Comparison of ENCODE assay signal across 27 cellular contexts in the genomic region with DNA sequence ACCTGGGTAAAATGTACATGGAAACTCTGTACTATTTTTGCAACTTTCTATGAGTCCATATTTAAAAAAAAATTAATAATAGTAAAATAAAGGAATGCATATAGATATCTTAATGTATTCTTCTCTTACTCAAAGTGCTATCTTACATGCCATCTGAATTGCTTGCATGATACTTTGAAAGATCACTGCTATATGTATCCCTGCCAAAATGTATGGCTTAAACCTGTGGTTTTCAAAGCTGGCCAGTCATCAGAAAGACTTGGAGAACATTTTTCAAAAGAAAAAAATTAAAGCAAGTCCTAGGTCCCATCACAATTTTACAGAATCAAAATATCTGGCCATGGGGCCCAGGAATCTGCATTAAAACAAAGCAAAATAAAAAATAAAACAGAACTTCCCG.
"Had no signal": no experiment of that assay in that cellular context is flagged by ENCODE, and none has a peak within 500 bp of the region (broad histone marks: within the 10 kb centered on the region; RNA-seq: fewer than 3 reads in every experiment).

No MANE protein-coding gene starts in this region.

- DNase-seq: activated B cell treated with CpG ODN at 0.5 μM for 24 hours; activated CD4-positive, alpha-beta T cell treated with anti-CD3 and anti-CD28 coated beads for 1 hour; activated CD4-positive, alpha-beta T cell treated with anti-CD3 and anti-CD28 coated beads, Interleukin-2, amount 10 ng/mL, durations not matched to agents 24 days and 14 days; activated CD4-positive, alpha-beta T cell treated with anti-CD3 and anti-CD28 coated beads, Interleukin-2, amount 50 U/mL, for 48 hours; activated CD8-positive, alpha-beta memory T cell treated with anti-CD3 and anti-CD28 coated beads, Interleukin-2, amount 10 ng/mL, durations not matched to agents 7 days and 5 days; activated effector memory CD4-positive, alpha-beta T cell treated with anti-CD3 and anti-CD28 coated beads, Interleukin-2, amount 50 U/mL, for 16 hours; activated naive CD4-positive, alpha-beta T cell treated with anti-CD3 and anti-CD28 coated beads for 36 hours; activated T-cell treated with anti-CD3 and anti-CD28 coated beads, Interleukin-2, amount 50 U/mL, for 24 hours; anterior cingulate cortex; caudate nucleus; MM.1S; NCI-H1105; NCI-H1436; NCI-H187; NCI-H2081; NCI-H510A treated with DMSO at 0.1 percent for 48 hours; NCI-H69; NK-92 treated with Interleukin-12 subunit alpha and Interleukin-12 subunit beta, amount 100 ng/mL, for 24 hours; OCI-M1; Right ventricle myocardium superior; RPMI8226; T-helper 17 cell; T1000 had no signal

- ATAC-seq: activated CD8-positive, alpha-beta memory T cell treated with anti-CD3 and anti-CD28 coated beads, Interleukin-2, amount 10 ng/mL, durations not matched to agents 7 days and 5 days; Panc1; T-helper 17 cell had no signal

- H3K27ac Mint-ChIP-seq: activated CD4-positive, alpha-beta T cell treated with anti-CD3 and anti-CD28 coated beads, Interleukin-2, amount 10 ng/mL, durations not matched to agents 24 days and 14 days; activated CD8-positive, alpha-beta memory T cell treated with anti-CD3 and anti-CD28 coated beads, Interleukin-2, amount 10 ng/mL, durations not matched to agents 7 days and 5 days; activated naive CD4-positive, alpha-beta T cell treated with anti-CD3 and anti-CD28 coated beads for 36 hours; activated naive CD8-positive, alpha-beta T cell; activated T-cell treated with anti-CD3 and anti-CD28 coated beads, Interleukin-2, amount 50 U/mL, for 24 hours; activated T-helper 1 cell treated with anti-CD3 and anti-CD28 coated beads, Interleukin-12 subunit alpha, Interleukin-12 subunit beta, Interleukin-2, Interleukin-4 antibody, amounts not matched to agents 30 ng/mL and 10 ng/mL and 1 ng/mL, durations not matched to agents 14 hours and 24 hours and 36 hours; T-helper 17 cell had no signal

- H3K9me3 ChIP-seq: SJSA1 had no signal

- H3K4me3 ChIP-seq: SJSA1 had no signal

- H3K27me3 Mint-ChIP-seq: activated B cell treated with CpG ODN at 0.5 μM for 24 hours; activated CD4-positive, alpha-beta T cell treated with anti-CD3 and anti-CD28 coated beads, Interleukin-2, amount 10 ng/mL, durations not matched to agents 24 days and 14 days; activated CD8-positive, alpha-beta memory T cell treated with anti-CD3 and anti-CD28 coated beads, Interleukin-2, amount 10 ng/mL, durations not matched to agents 7 days and 5 days; activated naive CD8-positive, alpha-beta T cell; activated T-cell treated with anti-CD3 and anti-CD28 coated beads, Interleukin-2, amount 50 U/mL, for 24 hours; T-helper 17 cell had no signal

- H3K27me3 ChIP-seq: SJSA1 had no signal

- H3K4me3 Mint-ChIP-seq: activated B cell treated with CpG ODN at 0.5 μM for 24 hours; activated CD4-positive, alpha-beta T cell treated with anti-CD3 and anti-CD28 coated beads, Interleukin-2, amount 10 ng/mL, durations not matched to agents 24 days and 14 days; activated CD8-positive, alpha-beta memory T cell treated with anti-CD3 and anti-CD28 coated beads, Interleukin-2, amount 10 ng/mL, durations not matched to agents 7 days and 5 days; activated naive CD4-positive, alpha-beta T cell treated with anti-CD3 and anti-CD28 coated beads for 36 hours; activated naive CD8-positive, alpha-beta T cell; activated T-cell treated with anti-CD3 and anti-CD28 coated beads, Interleukin-2, amount 50 U/mL, for 24 hours; activated T-helper 1 cell treated with anti-CD3 and anti-CD28 coated beads, Interleukin-12 subunit alpha, Interleukin-12 subunit beta, Interleukin-2, Interleukin-4 antibody, amounts not matched to agents 30 ng/mL and 10 ng/mL and 1 ng/mL, durations not matched to agents 14 hours and 24 hours and 36 hours; T-helper 17 cell had no signal

- H3K9me3 Mint-ChIP-seq: activated B cell treated with CpG ODN at 0.5 μM for 24 hours; activated naive CD4-positive, alpha-beta T cell treated with anti-CD3 and anti-CD28 coated beads for 36 hours; activated T-cell treated with anti-CD3 and anti-CD28 coated beads, Interleukin-2, amount 50 U/mL, for 24 hours had no signal

- H3K27ac ChIP-seq: SJSA1 had no signal
